Comparison of ENCODE assay signal across 8 cellular contexts in the genomic region with DNA sequence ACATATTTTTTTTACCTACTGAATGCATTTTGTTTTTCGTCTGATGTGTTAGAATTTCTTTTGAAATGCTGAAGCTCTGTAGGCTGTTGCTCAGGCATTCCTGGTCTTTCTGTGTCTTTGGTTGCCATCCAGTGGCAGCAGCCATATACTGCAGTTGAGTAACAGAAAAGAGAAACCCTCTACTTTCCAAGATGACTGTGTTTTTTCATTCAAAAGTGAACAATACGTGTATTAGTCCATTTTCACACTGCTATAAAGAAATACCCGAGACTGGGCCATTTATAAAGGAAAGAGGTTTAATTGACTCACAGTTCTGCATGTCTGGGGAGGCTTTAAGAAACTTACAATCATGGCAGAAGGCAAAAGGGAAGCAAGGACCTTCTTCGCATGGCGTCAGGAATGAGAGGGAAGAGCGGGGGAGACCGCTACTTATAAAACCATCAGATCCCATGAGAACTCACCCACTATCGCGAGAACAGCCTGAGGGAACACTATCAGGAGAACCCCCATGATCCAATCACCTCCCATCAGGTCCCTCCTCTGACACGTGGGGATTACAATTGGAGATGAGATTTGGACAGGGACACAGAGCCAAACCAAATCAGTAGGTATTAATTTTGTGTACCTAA. TPM values are rescaled to one million over a fixed set of nuclear protein-coding genes. Genes with fewer than 3 reads are reported as not detected.
DNase-seq lines count a peak whose midpoint lies in the region; ATAC-seq and TF ChIP-seq lines count a peak whose summit lies in the region.

No MANE protein-coding gene starts in this region.

- H3K4me3 ChIP-seq in hepatocyte (no peak overlapping the region), gastrocnemius medialis (peak overlapping the region; percentile 22 to 40 (median 30))

- peak overlapping the region; percentile 51 to 59 (median 58) for H3K4me3 Mint-ChIP-seq in T-cell

- TF ChIP-seq CTCF in hepatocyte (IDR thresholded peaks at IDR 0.05; ENCODE audit: poor library complexity) (peak; percentile 86), gastrocnemius medialis (IDR thresholded peaks at IDR 0.05 in 4 of 5, conservative IDR thresholded peaks at IDR 0.05 in 1 of 5) (peak; percentile 58 to 79 (median 73))

- 23% methylated on average over 10 of the region's 10 CpGs for WGBS in hepatocyte (ENCODE audit: low lambda C conversion rate, missing lambda C conversion rate)

- POLR2A ChIA-PET in T-cell (lab: Charles Lee) = interaction anchor here in 1 of 2 donors (0.5 to 0.7 kb wide), 2 partner anchors 220 to 487 kb away, joined by 4 read pairs; no protein-coding TSS in a partner anchor

- no peak overlapping the region for H2AFZ ChIP-seq in hepatocyte

- TF ChIP-seq POLR2A in gastrocnemius medialis (IDR thresholded peaks at IDR 0.05) = no peak

- no peaks in the 10 kb centered on the region for H3K36me3 Mint-ChIP-seq in T-cell

- H3K9me2 ChIP-seq in hepatocyte (replicated peaks; ENCODE audit: insufficient read depth) = no peaks in the 10 kb centered on the region

- peak; percentile 85 for DNase-seq in DMS 273 (lab: John Stamatoyannopoulos, UW; ENCODE audit: unreplicated experiment)
- peak; percentile 24 for DNase-seq in NCI-H1105 (lab: John Stamatoyannopoulos, UW)
- peak; percentile 21 to 72 (median 52) for DNase-seq in T-cell
- DNase-seq in astrocyte of the hippocampus (ENCODE audit: low read depth, low spot score) = peak; percentile 83
- peak; percentile 70 for DNase-seq in hepatocyte (ENCODE audit: low spot score)
- peak in 1 of 2 donors; percentile 33 for DNase-seq in gastrocnemius medialis

- no peaks in the 10 kb centered on the region for H3K9me3 ChIP-seq in hepatocyte (ENCODE audit: low read depth)
- no peaks in the 10 kb centered on the region for H3K9me3 ChIP-seq in gastrocnemius medialis

- H3K4me1 ChIP-seq in hepatocyte (ENCODE audit: insufficient read depth) (peaks cover 6% of the 10 kb centered on the region), gastrocnemius medialis (peaks cover 4 to 6% of the 10 kb centered on the region in 2 donors)

- H4K20me1 ChIP-seq in hepatocyte (ENCODE audit: insufficient read depth, poor library complexity, severe bottlenecking) = no peaks in the 10 kb centered on the region

- peaks cover 3 to 13% of the 10 kb centered on the region in 2 donors for H3K27me3 Mint-ChIP-seq in T-cell

- H3K36me3 ChIP-seq in hepatocyte (replicated peaks; ENCODE audit: insufficient read depth, low read depth) = no peaks in the 10 kb centered on the region
- H3K36me3 ChIP-seq in gastrocnemius medialis = no peaks in the 10 kb centered on the region

- intact Hi-C loops in gastrocnemius medialis (cut with DNase I; ENCODE audit: low total_unique reads) = loop anchor here (5.0 to 10.0 kb wide), 4 partner anchors 153 to 526 kb away; partner anchors contain the start of genes EMC7, GOLGA8A, NOP10 and NUTM1

- no peaks in the 10 kb centered on the region for H3K9me3 Mint-ChIP-seq in T-cell

- no peaks in the 10 kb centered on the region for H3K79me2 ChIP-seq in hepatocyte

- no peak overlapping the region for H3K27ac ChIP-seq in hepatocyte
- H3K27ac ChIP-seq in gastrocnemius medialis = no peak overlapping the region

- H3K27me3 ChIP-seq in hepatocyte (peaks cover 4% of the 10 kb centered on the region), gastrocnemius medialis (no peaks in the 10 kb centered on the region)

- in situ Hi-C loops in gastrocnemius medialis (cut with MboI; ENCODE audit: low sequenced_read_pairs in 4 of 4) = loop anchor here in 1 of 4 donors (10.0 kb wide), 1 partner anchor 73 kb away; no protein-coding TSS in a partner anchor

- H3K27ac Mint-ChIP-seq in T-cell = peak overlapping the region in 1 of 2 donors; percentile 78

- H3K4me1 Mint-ChIP-seq in T-cell = peaks cover 6 to 9% (median 7%) of the 10 kb centered on the region in 3 donors

- ATAC-seq in GM21619 (IDR thresholded peaks at IDR 0.05; ENCODE audit: unreplicated experiment) (peak; percentile 41), T-cell (replicated peaks in 1 of 4) (peak; percentile 23 to 46 (median 39)), gastrocnemius medialis (peak; percentile 70 to 73), HG02870 (IDR thresholded peaks at IDR 0.05; ENCODE audit: unreplicated experiment) (no peak)

- CTCF ChIA-PET in T-cell (lab: Charles Lee) = interaction anchor here (0.5 to 1.6 kb wide), 11 partner anchors 68 to 524 kb away, joined by 3 to 13 read pairs (median 3); partner anchors contain the start of genes GOLGA8A (in 1 of the 2) and LPCAT4 (in 1 of the 2)

- H3K4me2 ChIP-seq in hepatocyte = peak overlapping the region; percentile 70

RNA-seq across cellular contexts. Expression of gene GOLGA8B, which starts 4.7 kb away (rescaled TPM):
- total RNA-seq in T-cell (100 to 1,000 TPM; 225 to 468 (median 379) TPM), hepatocyte (30.4 and 38.7 TPM in 2 replicates), gastrocnemius medialis (10 to 100 TPM in 2 of 4 donors, 1 to 10 TPM in 2; 2.5 to 55.5 (median 22.9) TPM)
- polyA plus RNA-seq in hepatocyte = 45.8 and 71.6 TPM in 2 replicates
